Comparison of ENCODE assay signal across 8 cellular contexts in the genomic region with DNA sequence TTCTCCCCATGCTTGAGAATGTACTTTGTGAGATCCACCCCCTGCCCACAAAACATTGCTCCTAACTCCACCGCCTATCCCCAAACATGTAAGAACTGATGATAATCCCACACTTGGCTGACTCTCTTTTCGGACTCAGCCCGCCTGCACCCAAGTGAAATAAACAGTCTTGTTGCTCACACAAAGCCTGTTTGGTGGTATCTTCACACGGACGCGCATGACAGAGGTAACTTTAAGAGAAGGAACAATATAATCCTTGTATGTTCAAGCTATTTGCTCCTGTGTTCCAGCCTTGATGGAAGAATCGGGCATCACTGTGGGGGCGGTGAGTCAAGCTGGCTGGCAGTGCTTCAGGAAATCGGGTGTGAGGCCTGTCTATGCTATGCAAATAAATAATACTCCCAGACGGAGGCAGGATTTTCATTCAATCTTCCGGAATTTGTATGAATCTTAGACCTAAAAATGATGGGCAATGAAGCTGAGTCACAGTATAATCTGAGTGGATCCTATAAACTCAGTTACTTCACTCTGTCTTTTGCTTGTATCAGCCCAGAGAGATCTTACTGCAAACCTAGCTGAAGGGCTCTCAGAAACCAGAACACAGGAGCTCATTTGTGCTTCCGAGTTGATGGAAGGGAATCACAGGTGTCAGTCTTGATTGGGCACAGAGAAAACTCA.
DNase-seq lines count a peak whose midpoint lies in the region; ATAC-seq and FAIRE-seq lines count a peak whose summit lies in the region.

No MANE protein-coding gene starts in this region.

- DNase-seq in EL (peak; percentile 97), HK-2 (ENCODE audit: unreplicated experiment) (peak; percentile 58), brain pericyte (ENCODE audit: low read depth, low spot score) (peak; percentile 64), non-pigmented ciliary epithelial cell (ENCODE audit: low read depth) (peak; percentile 80), GM19239 (ENCODE audit: insufficient read length, low spot score) (no peak), NCI-H774 (lab: John Stamatoyannopoulos, UW) (no peak), NCI-H2227 treated with DMSO at 0.1 percent for 48 hours (lab: John Stamatoyannopoulos, UW) (no peak)

- ATAC-seq in GM18520 (IDR thresholded peaks at IDR 0.05; ENCODE audit: unreplicated experiment): no peak

- no peak for FAIRE-seq in GM19239 (lab: Jason Lieb, UNC)

Comparison
In these comparisons a context has a peak if more than half of its experiments do, and no peak if none do; other contexts are left out.
1. DNase-seq: peak in EL (single experiment), HK-2 (single experiment), brain pericyte (single experiment) and non-pigmented ciliary epithelial cell (single experiment); none in GM19239 (single experiment), NCI-H774 (single experiment) and NCI-H2227 treated with DMSO at 0.1 percent for 48 hours (single experiment).